8 cellular contexts compared by ENCODE assay signal in genomic region chr12:53352331-53353258, GRCh38. TPM values are rescaled to one million over a fixed set of nuclear protein-coding genes. Genes with fewer than 3 reads are reported as not detected.
DNase-seq lines count a peak whose midpoint lies in the region; ATAC-seq, FAIRE-seq and TF ChIP-seq lines count a peak whose summit lies in the region.

No MANE protein-coding gene starts in this region.

- no peak overlapping the region for H3K23ac ChIP-seq in trophoblast cell (ENCODE audit: low read length)

- no peak overlapping the region for H2BK120ac ChIP-seq in trophoblast cell (ENCODE audit: insufficient read depth, low read length, poor library complexity)

- H3K36me3 Mint-ChIP-seq in activated naive CD4-positive, alpha-beta T cell treated with anti-CD3 and anti-CD28 coated beads for 36 hours (ENCODE audit: low read depth), result no peaks in the 10 kb centered on the region

- no peaks in the 10 kb centered on the region for H3K4me1 ChIP-seq in SK-N-SH (ENCODE audit: control insufficient read depth in 1 of 2, insufficient read depth in 2 of 2, low read depth in 1 of 2, low read length in 1 of 2)
- no peaks in the 10 kb centered on the region for H3K4me1 ChIP-seq in trophoblast cell (ENCODE audit: control insufficient read depth in 1 of 2, insufficient read depth in 2 of 2, low read length in 2 of 2)
- peaks cover 7% of the 10 kb centered on the region for H3K4me1 ChIP-seq in upper lobe of right lung

- CTCF ChIA-PET in SK-N-SH (lab: Yijun Ruan, JAX), result interaction anchor here (0.6 to 9.1 kb wide), 65 partner anchors 8 to 446 kb away, joined by 3 to 236 read pairs (median 5); partner anchors contain the start of genes AAAS, AMHR2, NPFF and PRR13
- CTCF ChIA-PET in activated naive CD4-positive, alpha-beta T cell treated with anti-CD3 and anti-CD28 coated beads for 36 hours (lab: Charles Lee), result interaction anchor here (0.6 to 6.4 kb wide), 50 partner anchors 9 to 218 kb away, joined by 3 to 163 read pairs (median 5); partner anchors contain the start of genes AAAS, AMHR2, MYG1 and NPFF

- H2AFZ ChIP-seq in SK-N-SH (ENCODE audit: low read depth), result peak overlapping the region; percentile 37
- no peak overlapping the region for H2AFZ ChIP-seq in trophoblast cell (ENCODE audit: insufficient read depth, low read length, poor library complexity)

- H3K4me3 ChIP-seq in SK-N-SH (ENCODE audit: low read depth in 2 of 2, low read length in 1 of 2), result no peak overlapping the region; a peak in 1 of 4 replicates
- H3K4me3 ChIP-seq in trophoblast cell (ENCODE audit: low read depth, low read length), result no peak overlapping the region
- H3K4me3 ChIP-seq in upper lobe of right lung, result no peak overlapping the region

- peak; percentile 96 for TF ChIP-seq RAD21 in SK-N-SH (IDR thresholded peaks at IDR 0.05; ENCODE audit: low read length)

- H3K36me3 ChIP-seq in SK-N-SH (replicated peaks in 1 of 2; ENCODE audit: control insufficient read depth in 1 of 2, insufficient read depth in 2 of 2, low read length in 1 of 2) (no peaks in the 10 kb centered on the region), trophoblast cell (ENCODE audit: control insufficient read depth in 1 of 2, insufficient read depth in 2 of 2, low read length in 2 of 2) (no peaks in the 10 kb centered on the region), upper lobe of right lung (no peaks in the 10 kb centered on the region)

- no peak overlapping the region for H2AK5ac ChIP-seq in trophoblast cell (ENCODE audit: low read length)

- no peaks in the 10 kb centered on the region for H3K9me2 ChIP-seq in SK-N-SH

- FAIRE-seq in D721Med (lab: Jason Lieb, UNC), result no peak

- no peaks in the 10 kb centered on the region for H3K27me3 Mint-ChIP-seq in activated naive CD4-positive, alpha-beta T cell treated with anti-CD3 and anti-CD28 coated beads for 36 hours (ENCODE audit: low read depth)

- TF ChIP-seq EP300 in SK-N-SH (IDR thresholded peaks at IDR 0.05; ENCODE audit: borderline replicate concordance in 1 of 2, low read depth in 1 of 2, low read length in 1 of 2), result no peak

- no peak overlapping the region for H4K91ac ChIP-seq in trophoblast cell (ENCODE audit: low read depth, low read length)

- H3K79me2 ChIP-seq in SK-N-SH (ENCODE audit: insufficient read depth), result no peaks in the 10 kb centered on the region
- no peaks in the 10 kb centered on the region for H3K79me2 ChIP-seq in trophoblast cell (ENCODE audit: control insufficient read depth, insufficient read depth, low read length, poor library complexity)

- no peak overlapping the region for H2BK12ac ChIP-seq in trophoblast cell (ENCODE audit: low read length)

- no peak overlapping the region for H3K9ac ChIP-seq in SK-N-SH
- H3K9ac ChIP-seq in trophoblast cell (ENCODE audit: low read length), result no peak overlapping the region

- H4K12ac ChIP-seq in trophoblast cell (ENCODE audit: low read depth, low read length), result no peak overlapping the region

- H3K14ac ChIP-seq in trophoblast cell (ENCODE audit: low read length), result no peak overlapping the region

- no peak overlapping the region for H3K4ac ChIP-seq in trophoblast cell (ENCODE audit: low read depth, low read length)

- DNase-seq in D721Med (ENCODE audit: insufficient read length, low spot score) (no peak), NCI-H1105 (lab: John Stamatoyannopoulos, UW) (peak; percentile 44), SK-N-SH (peak; percentile 80), glomerular visceral epithelial cell (ENCODE audit: extremely low spot score) (peak; percentile 85), trophoblast cell (peak; percentile 94 to 99), upper lobe of right lung (peak; percentile 76)
- peak; percentile 94 for DNase-seq in activated naive CD4-positive, alpha-beta T cell treated with anti-CD3 and anti-CD28 coated beads for 36 hours

- no peaks in the 10 kb centered on the region for H3K79me1 ChIP-seq in trophoblast cell (ENCODE audit: low read length)

- H3K9me3 ChIP-seq in SK-N-SH, result no peaks in the 10 kb centered on the region
- H3K9me3 ChIP-seq in trophoblast cell (ENCODE audit: insufficient read depth, low read depth, low read length), result no peaks in the 10 kb centered on the region
- H3K9me3 ChIP-seq in upper lobe of right lung, result no peaks in the 10 kb centered on the region

- peaks cover 6% of the 10 kb centered on the region for H3K4me1 Mint-ChIP-seq in activated naive CD4-positive, alpha-beta T cell treated with anti-CD3 and anti-CD28 coated beads for 36 hours (ENCODE audit: low read depth)

- no peak overlapping the region for H2BK5ac ChIP-seq in trophoblast cell (ENCODE audit: low read depth, low read length, poor library complexity)

- H4K20me1 ChIP-seq in SK-N-SH (ENCODE audit: insufficient read depth), result no peaks in the 10 kb centered on the region

- no peak overlapping the region for H3K27ac Mint-ChIP-seq in activated naive CD4-positive, alpha-beta T cell treated with anti-CD3 and anti-CD28 coated beads for 36 hours

- TF ChIP-seq CTCF in D721Med (IDR thresholded peaks at IDR 0.05; ENCODE audit: insufficient read depth, missing control alignments) (peak; percentile 90), SK-N-SH (IDR thresholded peaks at IDR 0.05) (peak; percentile 85), upper lobe of right lung (IDR thresholded peaks at IDR 0.05) (peak; percentile 90)

- no peak overlapping the region for H3K4me3 Mint-ChIP-seq in activated naive CD4-positive, alpha-beta T cell treated with anti-CD3 and anti-CD28 coated beads for 36 hours

- no peak overlapping the region for H3K27ac ChIP-seq in SK-N-SH (ENCODE audit: low read depth in 2 of 2, low read length in 1 of 2)
- no peak overlapping the region for H3K27ac ChIP-seq in trophoblast cell (ENCODE audit: low read depth, low read length)
- H3K27ac ChIP-seq in upper lobe of right lung, result no peak overlapping the region

- ATAC-seq in GM21825 (IDR thresholded peaks at IDR 0.05; ENCODE audit: unreplicated experiment), result peak; percentile 70
- ATAC-seq in upper lobe of right lung, result peak; percentile 98

- H3K27me3 ChIP-seq in SK-N-SH (ENCODE audit: insufficient read depth), result no peaks in the 10 kb centered on the region
- no peaks in the 10 kb centered on the region for H3K27me3 ChIP-seq in trophoblast cell (ENCODE audit: insufficient read depth, low read length)
- H3K27me3 ChIP-seq in upper lobe of right lung, result no peaks in the 10 kb centered on the region

- intact Hi-C loops in activated naive CD4-positive, alpha-beta T cell treated with anti-CD3 and anti-CD28 coated beads for 36 hours (cut with micrococcal nuclease), result loop anchor here (1.0 kb wide), 3 partner anchors 30 to 156 kb away; no protein-coding TSS in a partner anchor
- intact Hi-C loops in upper lobe of right lung (cut with DNase I), result loop anchor here (5.0 to 10.0 kb wide), 2 partner anchors 70 to 152 kb away; partner anchors contain the start of genes AMHR2, NPFF and TARBP2

- 54% methylated on average over 22 of the region's 22 CpGs for WGBS in SK-N-SH (ENCODE audit: low lambda C conversion rate)
- WGBS in trophoblast cell (ENCODE audit: extremely low coverage, insufficient coverage, insufficient read length), result no CpG with 5 or more reads among the region's 22 CpGs

- H3F3A ChIP-seq in SK-N-SH (replicated peaks; ENCODE audit: insufficient read depth), result no peaks in the 10 kb centered on the region

- H3K4me2 ChIP-seq in SK-N-SH (no peak overlapping the region), trophoblast cell (ENCODE audit: low read length) (no peak overlapping the region)

- H4K8ac ChIP-seq in trophoblast cell (ENCODE audit: low read depth, low read length), result no peak overlapping the region

- POLR2A ChIA-PET in SK-N-SH (lab: Yijun Ruan, JAX), result interaction anchor here (0.5 to 1.4 kb wide), 6 partner anchors 31 to 155 kb away, joined by 3 to 5 read pairs (median 3); partner anchors contain the start of genes AAAS and NPFF

- no peak overlapping the region for H3K18ac ChIP-seq in trophoblast cell (ENCODE audit: low read length)

- H3K9me3 Mint-ChIP-seq in activated naive CD4-positive, alpha-beta T cell treated with anti-CD3 and anti-CD28 coated beads for 36 hours, result no peaks in the 10 kb centered on the region

RNA-seq across cellular contexts. Expression of gene SP7, which starts 16.4 kb away (rescaled TPM):
- not detected in 2 replicates for polyA plus RNA-seq in SK-N-SH (2012; rRNA removed)
- 0.01 TPM in 1 of 2 replicates, not detected in the other for polyA plus RNA-seq in SK-N-SH (2012; cell fraction: cytosol; rRNA removed)
- 0.07 and 0.16 TPM in 2 replicates for polyA plus RNA-seq in SK-N-SH (2012; cell fraction: nucleus; rRNA removed)
- not detected for total RNA-seq in activated naive CD4-positive, alpha-beta T cell treated with anti-CD3 and anti-CD28 coated beads for 36 hours
- polyA plus RNA-seq in trophoblast cell (2013), result 0.03 TPM in 1 of 2 replicates, not detected in the other
- total RNA-seq in upper lobe of right lung, result not detected

RNA-seq across cellular contexts. Expression of gene SP1, which starts 27.4 kb away (rescaled TPM):
- 12.9 and 18.8 TPM in 2 replicates for polyA plus RNA-seq in SK-N-SH (2012; rRNA removed)
- 9.1 and 12.8 TPM in 2 replicates for polyA plus RNA-seq in SK-N-SH (2012; cell fraction: cytosol; rRNA removed)
- 26.1 and 41.3 TPM in 2 replicates for polyA plus RNA-seq in SK-N-SH (2012; cell fraction: nucleus; rRNA removed)
- 10 to 100 TPM; 87.6 to 91.9 TPM for total RNA-seq in activated naive CD4-positive, alpha-beta T cell treated with anti-CD3 and anti-CD28 coated beads for 36 hours
- polyA plus RNA-seq in trophoblast cell (2013), result 50.5 and 51.4 TPM in 2 replicates
- total RNA-seq in upper lobe of right lung, result 87.7 TPM

RNA-seq across cellular contexts. Expression of gene AAAS, which starts 31.2 kb away (rescaled TPM):
- polyA plus RNA-seq in SK-N-SH (2012; rRNA removed), result 64.9 and 70.6 TPM in 2 replicates
- 23.5 and 30.1 TPM in 2 replicates for polyA plus RNA-seq in SK-N-SH (2012; cell fraction: cytosol; rRNA removed)
- polyA plus RNA-seq in SK-N-SH (2012; cell fraction: nucleus; rRNA removed), result 274 and 299 TPM in 2 replicates
- 10 to 100 TPM; 81.0 to 83.4 TPM for total RNA-seq in activated naive CD4-positive, alpha-beta T cell treated with anti-CD3 and anti-CD28 coated beads for 36 hours
- polyA plus RNA-seq in trophoblast cell (2013), result 36.5 and 38.2 TPM in 2 replicates
- 43.2 TPM for total RNA-seq in upper lobe of right lung

RNA-seq across cellular contexts. Expression of gene MYG1, which starts 53.1 kb away (rescaled TPM):
- polyA plus RNA-seq in SK-N-SH (2012; rRNA removed), result 93.5 and 101 TPM in 2 replicates
- 56.9 and 73.3 TPM in 2 replicates for polyA plus RNA-seq in SK-N-SH (2012; cell fraction: cytosol; rRNA removed)
- polyA plus RNA-seq in SK-N-SH (2012; cell fraction: nucleus; rRNA removed), result 109 and 132 TPM in 2 replicates
- 10 to 100 TPM; 59.6 to 68.4 TPM for total RNA-seq in activated naive CD4-positive, alpha-beta T cell treated with anti-CD3 and anti-CD28 coated beads for 36 hours
- 44.5 and 48.7 TPM in 2 replicates for polyA plus RNA-seq in trophoblast cell (2013)
- total RNA-seq in upper lobe of right lung, result 41.9 TPM

RNA-seq across cellular contexts. Expression of gene PFDN5, which starts 57.3 kb away (rescaled TPM):
- polyA plus RNA-seq in SK-N-SH (2012; rRNA removed), result 1,198 and 1,880 TPM in 2 replicates
- polyA plus RNA-seq in SK-N-SH (2012; cell fraction: cytosol; rRNA removed), result 1,472 and 1,558 TPM in 2 replicates
- 1,484 and 1,670 TPM in 2 replicates for polyA plus RNA-seq in SK-N-SH (2012; cell fraction: nucleus; rRNA removed)
- total RNA-seq in activated naive CD4-positive, alpha-beta T cell treated with anti-CD3 and anti-CD28 coated beads for 36 hours, result 100 to 1,000 TPM; 376 to 383 TPM
- 302 and 315 TPM in 2 replicates for polyA plus RNA-seq in trophoblast cell (2013)
- total RNA-seq in upper lobe of right lung, result 424 TPM
